Comparison of ENCODE assay signal across 1 cellular context in the genomic region with DNA sequence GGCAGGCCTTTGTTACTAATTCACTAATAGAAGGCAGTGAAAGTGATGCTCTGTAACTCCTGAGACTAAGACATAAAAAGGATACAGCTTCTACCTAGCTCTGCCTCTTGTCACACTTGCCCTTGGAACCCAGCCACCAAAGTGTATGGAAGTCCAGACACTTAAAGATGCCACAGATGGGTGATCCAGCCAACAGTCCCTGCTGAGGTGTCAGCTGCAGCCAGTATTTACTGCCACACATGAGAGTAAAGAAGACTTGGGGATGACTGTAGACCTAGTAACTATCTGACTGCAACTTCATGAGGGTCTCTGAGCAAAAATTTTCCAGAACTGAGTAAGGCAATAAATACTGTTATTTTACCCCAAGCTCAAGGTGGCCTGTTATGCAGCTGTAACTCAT.
TF ChIP-seq lines count a peak whose summit lies in the region.

No MANE protein-coding gene starts in this region.

TF ChIP-seq in WTC11, 78 proteins besides CTCF, POLR2A, EP300 and RAD21 (continued from another document):
- TF ChIP-seq AFF4 (CRISPR knock-in tag; IDR thresholded peaks at IDR 0.05; ENCODE audit: borderline replicate concordance) (no peak), OVOL2 (CRISPR knock-in tag; IDR thresholded peaks at IDR 0.05; ENCODE audit: borderline replicate concordance) (no peak), NR1H2 (CRISPR knock-in tag; IDR thresholded peaks at IDR 0.05) (no peak), ZNF671 (CRISPR knock-in tag; IDR thresholded peaks at IDR 0.05) (no peak), ZNF425 (CRISPR knock-in tag; conservative IDR thresholded peaks at IDR 0.05) (no peak), FOXJ3 (CRISPR knock-in tag; IDR thresholded peaks at IDR 0.05; ENCODE audit: borderline replicate concordance) (no peak), JAZF1 (CRISPR knock-in tag; IDR thresholded peaks at IDR 0.05) (no peak), ATF2 (CRISPR knock-in tag; IDR thresholded peaks at IDR 0.05; ENCODE audit: borderline replicate concordance, low read depth) (no peak)
- TF ChIP-seq, protein P1, sequence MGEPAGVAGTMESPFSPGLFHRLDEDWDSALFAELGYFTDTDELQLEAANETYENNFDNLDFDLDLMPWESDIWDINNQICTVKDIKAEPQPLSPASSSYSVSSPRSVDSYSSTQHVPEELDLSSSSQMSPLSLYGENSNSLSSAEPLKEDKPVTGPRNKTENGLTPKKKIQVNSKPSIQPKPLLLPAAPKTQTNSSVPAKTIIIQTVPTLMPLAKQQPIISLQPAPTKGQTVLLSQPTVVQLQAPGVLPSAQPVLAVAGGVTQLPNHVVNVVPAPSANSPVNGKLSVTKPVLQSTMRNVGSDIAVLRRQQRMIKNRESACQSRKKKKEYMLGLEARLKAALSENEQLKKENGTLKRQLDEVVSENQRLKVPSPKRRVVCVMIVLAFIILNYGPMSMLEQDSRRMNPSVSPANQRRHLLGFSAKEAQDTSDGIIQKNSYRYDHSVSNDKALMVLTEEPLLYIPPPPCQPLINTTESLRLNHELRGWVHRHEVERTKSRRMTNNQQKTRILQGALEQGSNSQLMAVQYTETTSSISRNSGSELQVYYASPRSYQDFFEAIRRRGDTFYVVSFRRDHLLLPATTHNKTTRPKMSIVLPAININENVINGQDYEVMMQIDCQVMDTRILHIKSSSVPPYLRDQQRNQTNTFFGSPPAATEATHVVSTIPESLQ (CRISPR knock-in tag; IDR thresholded peaks at IDR 0.05), result no peak
- TF ChIP-seq, protein P2, sequence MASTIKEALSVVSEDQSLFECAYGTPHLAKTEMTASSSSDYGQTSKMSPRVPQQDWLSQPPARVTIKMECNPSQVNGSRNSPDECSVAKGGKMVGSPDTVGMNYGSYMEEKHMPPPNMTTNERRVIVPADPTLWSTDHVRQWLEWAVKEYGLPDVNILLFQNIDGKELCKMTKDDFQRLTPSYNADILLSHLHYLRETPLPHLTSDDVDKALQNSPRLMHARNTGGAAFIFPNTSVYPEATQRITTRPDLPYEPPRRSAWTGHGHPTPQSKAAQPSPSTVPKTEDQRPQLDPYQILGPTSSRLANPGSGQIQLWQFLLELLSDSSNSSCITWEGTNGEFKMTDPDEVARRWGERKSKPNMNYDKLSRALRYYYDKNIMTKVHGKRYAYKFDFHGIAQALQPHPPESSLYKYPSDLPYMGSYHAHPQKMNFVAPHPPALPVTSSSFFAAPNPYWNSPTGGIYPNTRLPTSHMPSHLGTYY (CRISPR knock-in tag; IDR thresholded peaks at IDR 0.05), result no peak
- TF ChIP-seq, protein P3, sequence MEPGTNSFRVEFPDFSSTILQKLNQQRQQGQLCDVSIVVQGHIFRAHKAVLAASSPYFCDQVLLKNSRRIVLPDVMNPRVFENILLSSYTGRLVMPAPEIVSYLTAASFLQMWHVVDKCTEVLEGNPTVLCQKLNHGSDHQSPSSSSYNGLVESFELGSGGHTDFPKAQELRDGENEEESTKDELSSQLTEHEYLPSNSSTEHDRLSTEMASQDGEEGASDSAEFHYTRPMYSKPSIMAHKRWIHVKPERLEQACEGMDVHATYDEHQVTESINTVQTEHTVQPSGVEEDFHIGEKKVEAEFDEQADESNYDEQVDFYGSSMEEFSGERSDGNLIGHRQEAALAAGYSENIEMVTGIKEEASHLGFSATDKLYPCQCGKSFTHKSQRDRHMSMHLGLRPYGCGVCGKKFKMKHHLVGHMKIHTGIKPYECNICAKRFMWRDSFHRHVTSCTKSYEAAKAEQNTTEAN (CRISPR knock-in tag; IDR thresholded peaks at IDR 0.05), result no peak
